In the genomic region with DNA sequence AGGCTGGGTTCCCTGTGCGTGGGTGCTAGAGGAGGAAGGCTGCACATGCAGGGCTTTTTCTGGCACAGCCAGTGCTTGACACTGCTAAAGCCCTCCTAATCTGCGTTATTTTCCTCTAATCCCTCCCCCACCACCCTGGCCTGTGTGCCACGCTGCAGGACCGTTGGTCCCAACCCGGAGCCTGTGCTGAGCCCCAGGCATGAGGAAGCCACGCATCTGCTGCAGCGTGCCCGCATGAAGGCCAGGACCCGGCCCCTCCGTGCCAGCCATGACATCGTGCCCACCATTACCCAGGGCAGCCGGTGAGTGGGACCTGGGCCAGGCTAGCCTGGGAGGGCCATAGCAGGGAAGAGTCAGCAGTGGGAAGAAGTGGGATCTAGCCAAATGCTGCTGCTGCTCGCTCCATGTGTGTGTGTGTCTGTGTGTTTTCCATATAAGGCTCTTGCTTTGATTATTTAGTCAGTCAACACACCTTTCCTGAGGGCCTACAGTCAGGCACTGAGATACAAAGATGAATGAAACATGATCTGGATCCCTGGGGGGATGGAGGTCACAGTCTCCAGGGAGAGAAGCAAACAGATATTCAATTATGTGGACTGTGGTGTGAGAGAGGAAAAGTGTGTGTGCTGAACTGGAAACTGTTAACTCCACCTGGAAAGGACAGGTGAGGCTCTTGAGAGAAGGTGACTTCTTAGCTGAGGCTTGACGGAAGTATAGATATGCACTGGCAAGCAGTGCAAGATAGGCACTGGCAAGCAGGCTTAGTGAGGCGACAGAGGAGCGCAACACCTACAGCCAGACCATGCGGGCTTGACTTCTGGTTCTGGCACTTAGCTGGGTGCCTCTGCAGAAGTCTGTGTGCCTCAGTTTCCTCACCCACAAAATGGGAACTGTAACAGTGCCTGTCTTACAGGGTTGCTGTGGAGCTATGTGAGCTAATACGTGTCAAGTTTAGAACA, we compare ENCODE assay signal across 17 cellular contexts. TPM values are rescaled to one million over a fixed set of nuclear protein-coding genes. Genes with fewer than 3 reads are reported as not detected.
DNase-seq lines count a peak whose midpoint lies in the region; ATAC-seq and TF ChIP-seq lines count a peak whose summit lies in the region.
"Had no signal": no experiment of that assay in that cellular context is flagged by ENCODE, and none has a peak within 500 bp of the region (broad histone marks: within the 10 kb centered on the region; RNA-seq: fewer than 3 reads in every experiment).

No MANE protein-coding gene starts in this region.

- H4K5ac ChIP-seq in mesendoderm (ENCODE audit: low read length) = no peak overlapping the region

- no peak overlapping the region for H3K4me3 ChIP-seq in mesendoderm (ENCODE audit: low read length)
- H3K4me3 ChIP-seq in adrenal gland = no peak overlapping the region
- H3K4me3 ChIP-seq: ovary, testis had no signal

- H3K4ac ChIP-seq in mesendoderm (ENCODE audit: low read depth, low read length) = no peak overlapping the region

- no peak overlapping the region for H3K27ac ChIP-seq in mesendoderm (ENCODE audit: low read depth, low read length)
- H3K27ac ChIP-seq in adrenal gland = peak overlapping the region in 1 of 5 donors; percentile 66
- H3K27ac ChIP-seq: foreskin keratinocyte had no signal

- no peak for TF ChIP-seq CTCF in adrenal gland (IDR thresholded peaks at IDR 0.05)

- H3K9ac ChIP-seq in mesendoderm (ENCODE audit: low read length) = no peak overlapping the region

- no peak overlapping the region for H3K4me2 ChIP-seq in mesendoderm (ENCODE audit: low read length)

- no peak overlapping the region for H3K23ac ChIP-seq in mesendoderm (ENCODE audit: low read length)

- ATAC-seq in HG03095 (IDR thresholded peaks at IDR 0.05; ENCODE audit: unreplicated experiment) = no peak
- ATAC-seq: foreskin keratinocyte had no signal

- no CpG with 5 or more reads among the region's 18 CpGs for WGBS in mesendoderm (ENCODE audit: extremely low coverage, insufficient coverage, low lambda C conversion rate)
- 81 to 91% (median 87%) methylated on average over 9 to 18 of the region's 18 CpGs for WGBS in adrenal gland, 4 donors

- H3K79me2 ChIP-seq in mesendoderm (ENCODE audit: control insufficient read depth, insufficient read depth, low read length) = no peaks in the 10 kb centered on the region

- no peaks in the 10 kb centered on the region for H3K79me1 ChIP-seq in mesendoderm (ENCODE audit: low read length)

- peak overlapping the region; percentile 47 for H3K56ac ChIP-seq in mesendoderm (ENCODE audit: low read length)

- H3K18ac ChIP-seq in mesendoderm (ENCODE audit: low read length) = no peak overlapping the region

- H3K36me3 ChIP-seq in mesendoderm (ENCODE audit: control insufficient read depth, insufficient read depth, low read length) (no peaks in the 10 kb centered on the region), adrenal gland (replicated peaks in 1 of 2) (no peaks in the 10 kb centered on the region)
- H3K36me3 ChIP-seq: ovary had no signal

- H3K4me1 ChIP-seq in mesendoderm (ENCODE audit: control insufficient read depth, low read depth, low read length) (peaks cover 14% of the 10 kb centered on the region), adrenal gland (replicated peaks in 1 of 2) (peaks cover 0 to 26% of the 10 kb centered on the region in 2 donors)
- H3K4me1 ChIP-seq: foreskin keratinocyte had no signal

- no peak overlapping the region for H2BK15ac ChIP-seq in mesendoderm (replicated peaks; ENCODE audit: low read depth)

- in situ Hi-C loops in SK-MEL-5 (cut with HindIII; ENCODE audit: low pct_unique_long_range_greater_than_20kb, low sequenced_read_pairs) = no loop called here

- H4K8ac ChIP-seq in mesendoderm (ENCODE audit: low read depth, low read length) = no peak overlapping the region

- no peaks in the 10 kb centered on the region for H3K9me3 ChIP-seq in adrenal gland (replicated peaks in 1 of 3)
- H3K9me3 ChIP-seq: ovary, testis had no signal

- TF ChIP-seq POLR2A in adrenal gland (IDR thresholded peaks at IDR 0.05) = no peak

- H3K27me3 ChIP-seq in mesendoderm (ENCODE audit: insufficient read depth, low read length, poor library complexity) = no peaks in the 10 kb centered on the region
- H3K27me3 ChIP-seq in adrenal gland = no peaks in the 10 kb centered on the region
- H3K27me3 ChIP-seq: foreskin keratinocyte, ovary, testis had no signal

- intact Hi-C loops in adrenal gland (cut with DNase I) = no loop called here

- H2AK5ac ChIP-seq in mesendoderm (ENCODE audit: low read length) = no peak overlapping the region

- DNase-seq in D341Med (ENCODE audit: low spot score) (peak; percentile 85), NCI-H1694 (lab: John Stamatoyannopoulos, UW) (peak; percentile 85), SK-MEL-5 (ENCODE audit: low read depth, low spot score) (peak; percentile 27), mesendoderm (no peak), NCI-H226 (no peak), adrenal gland (no peak), OCI-M1 (lab: John Stamatoyannopoulos, UW) (no peak)
- DNase-seq: activated CD4-positive, alpha-beta memory T cell treated with anti-CD3 and anti-CD28 coated beads for 36 hours; activated gamma-delta T cell; foreskin keratinocyte; left cardiac atrium; NK-92 treated with Interleukin-12 subunit alpha and Interleukin-12 subunit beta, amount 100 ng/mL, for 24 hours; ovary; stimulated activated CD4-positive, alpha-beta T cell treated with anti-CD3 and anti-CD28 coated beads, Interleukin-2, amount 100 ng/mL, for 48 hours; testis had no signal

- no peak overlapping the region for H2BK120ac ChIP-seq in mesendoderm (ENCODE audit: low read depth, low read length)

- H2BK5ac ChIP-seq in mesendoderm (ENCODE audit: low read length) = no peak overlapping the region

RNA-seq across cellular contexts. Expression of a gene that starts 15.9 kb away (rescaled TPM):
- total RNA-seq in SK-MEL-5 (2014; rRNA removed; shearing (Covaris generic)) = 0.08 and 0.32 TPM in 2 replicates
- polyA plus RNA-seq in SK-MEL-5 (2015; cell fraction: cytosol; rRNA removed) = 0.54 and 1.3 TPM in 2 replicates
- not detected in 2 replicates for polyA plus RNA-seq in SK-MEL-5 (2015; cell fraction: nucleus; rRNA removed)
- polyA plus RNA-seq in mesendoderm (2013, experiment 1 of 2) = 1.8 TPM
- polyA plus RNA-seq in mesendoderm (2013, experiment 2 of 2) = 2.1 TPM
- 1 to 10 TPM in 6 of 8 donors, under 1 TPM in 2; 0.42 to 6.9 (median 1.3) TPM for total RNA-seq in adrenal gland
- 1 to 10 TPM in 2 of 3 donors, under 1 TPM in 1; 0.18 to 3.4 (median 1.4) TPM for polyA plus RNA-seq in adrenal gland
- total RNA-seq: activated CD4-positive, alpha-beta memory T cell treated with anti-CD3 and anti-CD28 coated beads for 36 hours had no signal
- polyA plus RNA-seq: IgD-negative memory B cell had no signal

Comparison
In these comparisons a context has a peak if more than half of its experiments do, and no peak if none do; other contexts are left out.
1. DNase-seq: peak in D341Med (single experiment), NCI-H1694 (single experiment) and SK-MEL-5 (single experiment); none in mesendoderm (single experiment), NCI-H226 (single experiment), adrenal gland (0 of 7) and OCI-M1 (single experiment).